ENCODE assay signal across 18 cellular contexts in the genomic region with DNA sequence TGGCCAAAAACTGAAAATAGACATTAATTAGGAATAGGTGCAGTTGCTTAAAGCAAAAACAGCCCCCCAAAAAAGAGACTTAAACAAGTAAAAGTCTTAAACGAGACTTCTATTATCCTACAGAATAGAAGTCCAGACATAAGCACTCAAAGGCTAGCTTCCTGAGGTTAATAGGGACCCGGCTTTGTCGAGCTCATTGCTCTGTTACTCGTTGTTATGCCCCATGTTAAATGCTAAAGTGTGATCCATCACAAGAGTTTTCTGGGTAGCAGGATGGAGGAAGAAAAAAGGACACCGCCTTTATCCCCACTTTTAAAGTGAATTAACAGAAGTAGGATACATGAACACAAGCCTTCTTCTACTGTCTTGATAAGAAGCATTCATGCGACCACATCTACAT. TPM values are rescaled to one million over a fixed set of nuclear protein-coding genes. Genes with fewer than 3 reads are reported as not detected.
DNase-seq lines count a peak whose midpoint lies in the region; ATAC-seq and TF ChIP-seq lines count a peak whose summit lies in the region.
"Had no signal": no experiment of that assay in that cellular context is flagged by ENCODE, and none has a peak within 500 bp of the region (broad histone marks: within the 10 kb centered on the region; RNA-seq: fewer than 3 reads in every experiment).

No MANE protein-coding gene starts in this region.

- H2AK5ac ChIP-seq in H9 (ENCODE audit: insufficient read length, low read length) (no peak overlapping the region), mesendoderm (ENCODE audit: low read length) (no peak overlapping the region)

- H4K20me1 ChIP-seq in GM23338 (replicated peaks; ENCODE audit: insufficient read depth) (no peaks in the 10 kb centered on the region), H9 (ENCODE audit: control insufficient read depth, insufficient read depth, insufficient read length) (no peaks in the 10 kb centered on the region)

- H4K8ac ChIP-seq in H9 (replicated peaks; ENCODE audit: insufficient read length, low read depth, low read length) (no peak overlapping the region), mesendoderm (ENCODE audit: low read depth, low read length) (no peak overlapping the region)

- H4K5ac ChIP-seq in H9 (ENCODE audit: insufficient read length, low read depth, low read length) (no peak overlapping the region), mesendoderm (ENCODE audit: low read length) (no peak overlapping the region)

- H4K91ac ChIP-seq in H9 (ENCODE audit: insufficient read length, low read depth, low read length), result no peak overlapping the region

- WGBS in H9 (ENCODE audit: extremely low coverage, insufficient read length, low lambda C conversion rate), result no CpG with 5 or more reads among the region's 6 CpGs
- WGBS in mesendoderm (ENCODE audit: extremely low coverage, insufficient coverage, low lambda C conversion rate), result no CpG with 5 or more reads among the region's 6 CpGs
- 53 to 54% methylated on average over 6 of the region's 6 CpGs for WGBS in aorta, 2 donors
- WGBS in spleen, 5 donors, result 67 to 76% (median 71%) methylated on average over 6 of the region's 6 CpGs

- H2BK120ac ChIP-seq in H9 (ENCODE audit: low read depth, low read length, poor library complexity, severe bottlenecking) (no peak overlapping the region), mesendoderm (ENCODE audit: low read depth, low read length) (no peak overlapping the region)

- peak; percentile 29 for DNase-seq in GM23338 (ENCODE audit: low spot score)
- no peak for DNase-seq in H9
- no peak for DNase-seq in WTC11 (ENCODE audit: low spot score)
- DNase-seq in mesendoderm, result peak; percentile 29
- no peak for DNase-seq in dermis blood vessel endothelial cell
- DNase-seq in aorta, result no peak
- DNase-seq in spleen, result no peak
- DNase-seq: C1 segment of cervical spinal cord; Calu3; CD4-positive, alpha-beta memory T cell; COR-L47; DMS53; DMS79 treated with DMSO at 0.1 percent for 48 hours; GF-D8; GOT3; H7 had no signal

- H3K27me3 Mint-ChIP-seq in GM23338 (ENCODE audit: insufficient read depth, low read depth, poor library complexity) (peaks cover 6% of the 10 kb centered on the region), H9 (ENCODE audit: low read depth) (peaks cover 15% of the 10 kb centered on the region), WTC11 (ENCODE audit: low read depth) (no peaks in the 10 kb centered on the region)

- H3K4me1 ChIP-seq in GM23338 (ENCODE audit: insufficient read depth), result peaks cover 36% of the 10 kb centered on the region
- peaks cover 8% of the 10 kb centered on the region; the same call in 1 of the 2 replicates for H3K4me1 ChIP-seq in H9 (ENCODE audit: insufficient read depth, low read length)
- no peaks in the 10 kb centered on the region for H3K4me1 ChIP-seq in mesendoderm (ENCODE audit: control insufficient read depth, low read depth, low read length)
- no peaks in the 10 kb centered on the region for H3K4me1 ChIP-seq in aorta (ENCODE audit: control insufficient read depth in 1 of 2, insufficient read depth in 2 of 2, low read length in 2 of 2)
- H3K4me1 ChIP-seq in spleen, result peaks cover 0 to 8% (median 3%) of the 10 kb centered on the region in 6 donors

- H2BK20ac ChIP-seq in H9 (ENCODE audit: low read depth, low read length, poor library complexity, severe bottlenecking), result no peak overlapping the region

- no peak overlapping the region for H3K4me3 ChIP-seq in GM23338
- H3K4me3 ChIP-seq in mesendoderm (ENCODE audit: low read length), result no peak overlapping the region
- no peak overlapping the region for H3K4me3 ChIP-seq in aorta (ENCODE audit: low read length in 2 of 2)
- H3K4me3 ChIP-seq in spleen, result no peak overlapping the region

- no peaks in the 10 kb centered on the region for H3K36me3 Mint-ChIP-seq in GM23338 (ENCODE audit: low read depth)
- no peaks in the 10 kb centered on the region for H3K36me3 Mint-ChIP-seq in H9 (ENCODE audit: insufficient read depth in 1 of 3, low read depth in 3 of 3)
- H3K36me3 Mint-ChIP-seq in WTC11, result no peaks in the 10 kb centered on the region
- H3K36me3 Mint-ChIP-seq: CD4-positive, alpha-beta memory T cell had no signal

- peak overlapping the region; percentile 12; the same call in 2 of the 3 replicates for H3K4me3 Mint-ChIP-seq in GM23338
- H3K4me3 Mint-ChIP-seq in H9, result peak overlapping the region in 1 of 2 experiments; percentile 45; a peak in 1 of 5 replicates
- H3K4me3 Mint-ChIP-seq in WTC11, result peak overlapping the region; percentile 24
- H3K4me3 Mint-ChIP-seq: CD4-positive, alpha-beta memory T cell had no signal

- H2AFZ ChIP-seq in GM23338 (no peak overlapping the region), H9 (ENCODE audit: low read length) (no peak overlapping the region)

- H3K79me1 ChIP-seq in H9 (ENCODE audit: insufficient read depth, low read depth, low read length, poor library complexity, severe bottlenecking) (no peaks in the 10 kb centered on the region), mesendoderm (ENCODE audit: low read length) (no peaks in the 10 kb centered on the region)

- H3K9ac ChIP-seq in H9 (ENCODE audit: extremely low read depth, insufficient read length, low read length) (no peak overlapping the region), mesendoderm (ENCODE audit: low read length) (no peak overlapping the region)

- H3K4me1 Mint-ChIP-seq in GM23338 (peaks cover 43% of the 10 kb centered on the region), H9 (peaks cover 28 to 34% of the 10 kb centered on the region in 2 experiments), WTC11 (peaks cover 65% of the 10 kb centered on the region)
- H3K4me1 Mint-ChIP-seq: CD4-positive, alpha-beta memory T cell had no signal

- H3F3A ChIP-seq in GM23338 (replicated peaks; ENCODE audit: low read depth), result no peaks in the 10 kb centered on the region

- H3K23ac ChIP-seq in H9 (ENCODE audit: insufficient read length, low read depth, low read length), result no peak overlapping the region
- H3K23ac ChIP-seq in mesendoderm (ENCODE audit: low read length), result no peak overlapping the region

- H2BK5ac ChIP-seq in H9 (ENCODE audit: insufficient read length, low read length) (no peak overlapping the region), mesendoderm (ENCODE audit: low read length) (peak overlapping the region; percentile 9)

- no peak overlapping the region for H3K4ac ChIP-seq in H9 (ENCODE audit: low read depth, low read length)
- no peak overlapping the region for H3K4ac ChIP-seq in mesendoderm (ENCODE audit: low read depth, low read length)

- peak overlapping the region; percentile 74 for H3K4me2 ChIP-seq in GM23338
- H3K4me2 ChIP-seq in H9 (ENCODE audit: insufficient read depth, insufficient read length, low read length), result no peak overlapping the region
- no peak overlapping the region for H3K4me2 ChIP-seq in mesendoderm (ENCODE audit: low read length)

- H3K36me3 ChIP-seq in GM23338 (ENCODE audit: insufficient read depth) (no peaks in the 10 kb centered on the region), mesendoderm (ENCODE audit: control insufficient read depth, insufficient read depth, low read length) (no peaks in the 10 kb centered on the region), aorta (ENCODE audit: control insufficient read depth in 1 of 2, insufficient read depth in 2 of 2, low read length in 1 of 2) (no peaks in the 10 kb centered on the region), spleen (no peaks in the 10 kb centered on the region)

- H3K9me2 ChIP-seq in GM23338 (ENCODE audit: insufficient read depth), result no peaks in the 10 kb centered on the region

- no peak overlapping the region for H3K56ac ChIP-seq in H9 (ENCODE audit: insufficient read length, low read depth, low read length)
- peak overlapping the region; percentile 68 for H3K56ac ChIP-seq in mesendoderm (ENCODE audit: low read length)

- no peak overlapping the region for H3K27ac ChIP-seq in GM23338 (ENCODE audit: low read depth)
- peak overlapping the region; percentile 21 for H3K27ac ChIP-seq in H9 (ENCODE audit: insufficient read length, low read depth, low read length)
- no peak overlapping the region for H3K27ac ChIP-seq in mesendoderm (ENCODE audit: low read depth, low read length)
- no peak overlapping the region for H3K27ac ChIP-seq in aorta (ENCODE audit: low read depth in 1 of 2, low read length in 2 of 2)
- H3K27ac ChIP-seq in spleen, result no peak overlapping the region

- CTCF ChIA-PET in WTC11 (lab: Charles Lee), result interaction anchor here (0.6 to 1.5 kb wide), 6 partner anchors 10 to 305 kb away, joined by 3 to 9 read pairs (median 4); no protein-coding TSS in a partner anchor

- H3T11ph ChIP-seq in H9 (ENCODE audit: low read length), result no peak overlapping the region

- TF ChIP-seq POLR2A in spleen (IDR thresholded peaks at IDR 0.05), result no peak

- no peak overlapping the region for H2BK12ac ChIP-seq in H9 (ENCODE audit: insufficient read length, low read depth, low read length)

- no peaks in the 10 kb centered on the region for H3K9me3 Mint-ChIP-seq in GM23338
- H3K9me3 Mint-ChIP-seq in H9, result no peaks in the 10 kb centered on the region; a peak in 1 of 5 replicates
- no peaks in the 10 kb centered on the region for H3K9me3 Mint-ChIP-seq in WTC11

- H3K9me3 ChIP-seq in H9 (ENCODE audit: control insufficient read depth, low read depth, low read length), result no peaks in the 10 kb centered on the region
- no peaks in the 10 kb centered on the region for H3K9me3 ChIP-seq in aorta (ENCODE audit: control insufficient read depth, low read length)
- H3K9me3 ChIP-seq in spleen, result peaks cover 0 to 11% (median 6%) of the 10 kb centered on the region in 8 donors

- TF ChIP-seq CTCF in GM23338 (conservative IDR thresholded peaks at IDR 0.05; ENCODE audit: low read depth in 2 of 2) (no peak), H9 (conservative IDR thresholded peaks at IDR 0.05) (no peak), WTC11 (IDR thresholded peaks at IDR 0.05) (no peak), spleen (IDR thresholded peaks at IDR 0.05 in 8 of 11, conservative IDR thresholded peaks at IDR 0.05 in 3 of 11) (no peak)

- H3K14ac ChIP-seq in H9 (ENCODE audit: insufficient read depth, low read length), result no peak overlapping the region

- no peaks in the 10 kb centered on the region for H3K23me2 ChIP-seq in H9 (ENCODE audit: insufficient read length, low read depth, low read length, poor library complexity, severe bottlenecking)

- intact Hi-C loops in aorta (cut with DNase I) (no loop called here), spleen (cut with DNase I; ENCODE audit: low total_unique reads) (no loop called here)

- H3K27me3 ChIP-seq in GM23338 (ENCODE audit: insufficient read depth) (peaks cover 7% of the 10 kb centered on the region), H9 (ENCODE audit: insufficient read depth, low read length) (no peaks in the 10 kb centered on the region), mesendoderm (ENCODE audit: insufficient read depth, low read length, poor library complexity) (no peaks in the 10 kb centered on the region), aorta (ENCODE audit: control insufficient read depth in 1 of 2, insufficient read depth in 2 of 2, low read length in 1 of 2) (no peaks in the 10 kb centered on the region), spleen (replicated peaks in 1 of 7) (peaks cover 0 to 9% (median 0%) of the 10 kb centered on the region in 7 donors)

- H2BK15ac ChIP-seq in H9 (ENCODE audit: low read depth, low read length) (no peak overlapping the region), mesendoderm (replicated peaks; ENCODE audit: low read depth) (no peak overlapping the region)

- H3K27ac Mint-ChIP-seq in GM23338 (peak overlapping the region; percentile 65; the same call in 1 of the 2 replicates), H9 (peak overlapping the region in 1 of 3 experiments; percentile 66; a peak in 2 of 7 replicates), WTC11 (peak overlapping the region; percentile 94)
- H3K27ac Mint-ChIP-seq: CD4-positive, alpha-beta memory T cell had no signal

- POLR2A ChIA-PET in WTC11 (lab: Charles Lee), result no interaction called here

- ATAC-seq in GM23338 (peak; percentile 51; the same call in 2 of the 3 replicates), WTC11 (peak; percentile 65), aorta (ENCODE audit: low FRiP score) (no peak)
- ATAC-seq: HCT116 had no signal

- H3K18ac ChIP-seq in H9 (ENCODE audit: insufficient read length, low read depth, low read length), result no peak overlapping the region
- no peak overlapping the region for H3K18ac ChIP-seq in mesendoderm (ENCODE audit: low read length)

- H3K79me2 ChIP-seq in GM23338 (replicated peaks; ENCODE audit: insufficient read depth), result no peaks in the 10 kb centered on the region
- H3K79me2 ChIP-seq in H9 (ENCODE audit: insufficient read depth, low read length), result no peaks in the 10 kb centered on the region
- H3K79me2 ChIP-seq in mesendoderm (ENCODE audit: control insufficient read depth, insufficient read depth, low read length), result no peaks in the 10 kb centered on the region

RNA-seq across cellular contexts. Expression of a gene that starts 10.6 kb away (rescaled TPM):
- total RNA-seq in GM23338 (2014; rRNA removed; shearing (Covaris generic)), result 1.3 and 2.7 TPM in 2 replicates
- polyA plus RNA-seq in GM23338 (2016; fragmentation: Nextera tagmentation; extraction: Ambion mirVana), result 1.5 and 1.7 TPM in 2 replicates
- 0.98 and 1.3 TPM in 2 replicates for total RNA-seq in H9 (2021)
- 3.8 to 4.7 TPM (median 3.9 TPM) in 3 replicates for total RNA-seq in WTC11 (2021)
- polyA plus RNA-seq in mesendoderm (2013, experiment 1 of 2), result 8.9 TPM
- 8.1 TPM for polyA plus RNA-seq in mesendoderm (2013, experiment 2 of 2)
- not detected in 2 replicates for total RNA-seq in dermis blood vessel endothelial cell
- total RNA-seq in aorta, result 1 to 10 TPM; 2.0 to 3.3 TPM
- under 1 TPM; 0.59 to 0.63 TPM for polyA plus RNA-seq in aorta
- total RNA-seq in spleen, result 10 to 100 TPM; 14.7 to 28.5 (median 23.0) TPM
- polyA plus RNA-seq in spleen, result 10 to 100 TPM; 26.7 to 62.8 (median 28.3) TPM
- total RNA-seq: CD4-positive, alpha-beta memory T cell; G401 had no signal

Comparison
In these comparisons a context has a peak if more than half of its experiments do, and no peak if none do; other contexts are left out.
1. DNase-seq: peak in GM23338 (single experiment) and mesendoderm (single experiment); none in H9 (single experiment), WTC11 (single experiment), dermis blood vessel endothelial cell (single experiment), aorta (0 of 2) and spleen (single experiment).